Comparison of ENCODE assay signal across 25 cellular contexts in genomic region chr22:39607093-39607492, GRCh38. TPM values are rescaled to one million over a fixed set of nuclear protein-coding genes. Genes with fewer than 3 reads are reported as not detected.
"Had no signal": no experiment of that assay in that cellular context is flagged by ENCODE, and none has a peak within 500 bp of the region (broad histone marks: within the 10 kb centered on the region; RNA-seq: fewer than 3 reads in every experiment).

No MANE protein-coding gene starts in this region.

- H3K27ac Mint-ChIP-seq: activated CD8-positive, alpha-beta memory T cell treated with anti-CD3 and anti-CD28 coated beads, Interleukin-2, amount 10 ng/mL, durations not matched to agents 7 days and 5 days; activated CD8-positive, alpha-beta T cell treated with anti-CD3 and anti-CD28 coated beads for 36 hours; activated naive CD4-positive, alpha-beta T cell treated with anti-CD3 and anti-CD28 coated beads, Interleukin-2, amount 50 U/mL, for 72 hours; memory B cell; stimulated activated naive B cell treated with anti-CD40 and anti-IgM and Interleukin-4, amounts not matched to agents 10 μg/mL and 1 μg/mL and 100 μg/mL, for 72 hours; T-helper 1 cell treated with Interleukin-12 subunit alpha and Interleukin-12 subunit beta and Interleukin-4 antibody, amounts not matched to agents 30 μg/mL and 1 μg/mL, for 36 hours had no signal

- H3K4me3 ChIP-seq: ascending aorta, sigmoid colon, testis, uterus had no signal

- H3K4me1 ChIP-seq: ascending aorta, sigmoid colon, testis, uterus had no signal

- H3K27ac ChIP-seq: ascending aorta, brain microvascular endothelial cell, sigmoid colon, testis, uterus had no signal

- H3K27me3 ChIP-seq: ascending aorta, testis, uterus had no signal

- H3K27me3 Mint-ChIP-seq: activated CD8-positive, alpha-beta T cell treated with anti-CD3 and anti-CD28 coated beads for 36 hours had no signal

- H3K36me3 ChIP-seq: ascending aorta, brain microvascular endothelial cell, sigmoid colon, uterus had no signal

- H3K9me3 ChIP-seq: ascending aorta, testis had no signal

- DNase-seq: activated CD4-positive, alpha-beta T cell treated with anti-CD3 and anti-CD28 coated beads for 48 hours; activated CD4-positive, CD25-positive, alpha-beta regulatory T cell; activated CD8-positive, alpha-beta memory T cell treated with anti-CD3 and anti-CD28 coated beads, Interleukin-2, amount 10 ng/mL, durations not matched to agents 7 days and 5 days; activated CD8-positive, alpha-beta T cell treated with anti-CD3 and anti-CD28 coated beads for 36 hours; activated gamma-delta T cell treated with Interleukin-2 at 50 U/mL for 16 hours; activated T-cell treated with anti-CD3 and anti-CD28 coated beads for 4 hours; central memory CD4-positive, alpha-beta T cell; effector memory CD4-positive, alpha-beta T cell; head of caudate nucleus; islet precursor cell; left cardiac atrium; sigmoid colon; stimulated activated CD4-positive, alpha-beta T cell treated with anti-CD3 and anti-CD28 coated beads, Interleukin-2, amount 100 ng/mL, for 48 hours; stimulated activated CD8-positive, alpha-beta memory T cell treated with anti-CD3 and anti-CD28 coated beads, Interleukin-4, amount 100 ng/mL, for 48 hours; stimulated activated naive B cell treated with anti-CD40 and anti-IgM and Interleukin-4, amounts not matched to agents 10 μg/mL and 1 μg/mL and 100 μg/mL, for 72 hours; T1000; testis; trophoblast cell; uterus had no signal

- ATAC-seq: activated CD8-positive, alpha-beta memory T cell treated with anti-CD3 and anti-CD28 coated beads, Interleukin-2, amount 10 ng/mL, durations not matched to agents 7 days and 5 days; activated CD8-positive, alpha-beta T cell treated with anti-CD3 and anti-CD28 coated beads for 36 hours; activated naive CD4-positive, alpha-beta T cell treated with anti-CD3 and anti-CD28 coated beads, Interleukin-2, amount 50 U/mL, for 72 hours; left cardiac atrium; stimulated activated naive B cell treated with anti-CD40 and anti-IgM and Interleukin-4, amounts not matched to agents 10 μg/mL and 1 μg/mL and 100 μg/mL, for 72 hours had no signal

- H3K4me3 Mint-ChIP-seq: activated CD8-positive, alpha-beta memory T cell treated with anti-CD3 and anti-CD28 coated beads, Interleukin-2, amount 10 ng/mL, durations not matched to agents 7 days and 5 days; activated CD8-positive, alpha-beta T cell treated with anti-CD3 and anti-CD28 coated beads for 36 hours; memory B cell; stimulated activated naive B cell treated with anti-CD40 and anti-IgM and Interleukin-4, amounts not matched to agents 10 μg/mL and 1 μg/mL and 100 μg/mL, for 72 hours; T-helper 1 cell treated with Interleukin-12 subunit alpha and Interleukin-12 subunit beta and Interleukin-4 antibody, amounts not matched to agents 30 μg/mL and 1 μg/mL, for 36 hours had no signal

RNA-seq across cellular contexts. Expression of gene CACNA1I, which starts 36.5 kb away (rescaled TPM):
- total RNA-seq: ascending aorta, dermis microvascular lymphatic vessel endothelial cell had no signal
